12 cellular contexts compared by ENCODE assay signal in the genomic region with DNA sequence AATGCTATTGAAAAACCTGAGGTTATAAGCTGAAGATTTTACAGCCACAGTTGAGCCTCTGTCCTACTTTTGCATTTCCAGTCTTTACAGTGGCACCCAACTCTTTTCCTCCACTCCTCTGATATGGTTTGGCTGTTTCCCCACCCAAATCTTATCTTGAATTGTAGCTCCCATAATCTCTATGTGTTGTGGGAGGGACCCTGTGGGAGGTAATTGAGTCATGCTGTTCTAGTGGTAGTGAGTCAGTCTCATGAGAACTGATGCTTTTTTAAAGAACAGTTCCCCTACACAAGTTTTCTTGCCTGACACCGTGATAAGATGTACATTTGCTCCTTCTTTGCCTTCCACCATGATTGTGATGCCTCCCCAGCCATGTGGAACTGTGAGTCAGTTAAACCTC.
"Had no signal": no experiment of that assay in that cellular context is flagged by ENCODE, and none has a peak within 500 bp of the region (broad histone marks: within the 10 kb centered on the region; RNA-seq: fewer than 3 reads in every experiment).

No MANE protein-coding gene starts in this region.

- H3K27me3 ChIP-seq: esophagus squamous epithelium, gastrocnemius medialis, tibial artery, uterus had no signal

- H3K36me3 ChIP-seq: esophagus squamous epithelium, gastrocnemius medialis, lower lobe of right lung, tibial artery, uterus, WERI-Rb-1 had no signal

- H3K9me3 ChIP-seq: esophagus squamous epithelium, gastrocnemius medialis, lower lobe of right lung, tibial artery, uterus had no signal

- H3K4me3 ChIP-seq: esophagus squamous epithelium, gastrocnemius medialis, lower lobe of right lung, smooth muscle cell, tibial artery, uterus had no signal

- DNase-seq: activated CD4-positive, alpha-beta T cell treated with anti-CD3 and anti-CD28 coated beads for 36 hours; activated naive CD4-positive, alpha-beta T cell treated with anti-CD3 and anti-CD28 coated beads, Interleukin-2, amount 10 ng/mL, durations not matched to agents 7 days and 5 days; esophagus squamous epithelium; gastrocnemius medialis; lower lobe of right lung; naive thymus-derived CD4-positive, alpha-beta T cell; right cardiac atrium; T-helper 9 cell; tibial artery; uterus; WERI-Rb-1 had no signal
